ENCODE assay signal across 10 cellular contexts in genomic region chr6:119096683-119097310, GRCh38. TPM values are rescaled to one million over a fixed set of nuclear protein-coding genes. Genes with fewer than 3 reads are reported as not detected.
DNase-seq lines count a peak whose midpoint lies in the region; ATAC-seq and TF ChIP-seq lines count a peak whose summit lies in the region.
"Had no signal": no experiment of that assay in that cellular context is flagged by ENCODE, and none has a peak within 500 bp of the region (broad histone marks: within the 10 kb centered on the region; RNA-seq: fewer than 3 reads in every experiment).

No MANE protein-coding gene starts in this region.

- TF ChIP-seq CTCF in epithelial cell of esophagus (IDR thresholded peaks at IDR 0.05; ENCODE audit: insufficient read depth, low read depth, low read length, missing control alignments) (no peak), lung (IDR thresholded peaks at IDR 0.05; ENCODE audit: control extremely low read depth, extremely low read depth) (no peak), suprapubic skin (IDR thresholded peaks at IDR 0.05) (no peak), stomach (IDR thresholded peaks at IDR 0.05) (no peak)

- H3K27me3 ChIP-seq in lung (ENCODE audit: control insufficient read depth, insufficient read depth), result no peaks in the 10 kb centered on the region
- H3K27me3 ChIP-seq in suprapubic skin, result no peaks in the 10 kb centered on the region
- no peaks in the 10 kb centered on the region for H3K27me3 ChIP-seq in stomach

- ATAC-seq in lung (ENCODE audit: insufficient read depth, low FRiP score), result peak; percentile 13
- ATAC-seq in GM21529 (IDR thresholded peaks at IDR 0.05; ENCODE audit: unreplicated experiment), result no peak

- no peak overlapping the region for H3K4me3 ChIP-seq in epithelial cell of esophagus (ENCODE audit: low read length)
- H3K4me3 ChIP-seq in lung, result no peak overlapping the region
- H3K4me3 ChIP-seq in suprapubic skin, result no peak overlapping the region
- no peak overlapping the region for H3K4me3 ChIP-seq in stomach

- DNase-seq in SHP77 treated with DMSO at 0.1 percent for 48 hours (lab: John Stamatoyannopoulos, UW) (peak; percentile 23), epithelial cell of esophagus (ENCODE audit: low read depth) (peak; percentile 85), lung (ENCODE audit: low spot score) (peak; percentile 41), suprapubic skin (ENCODE audit: low spot score in 2 of 2) (peak; percentile 76 to 91), stomach (no peak), HUDEP-2 (lab: John Stamatoyannopoulos, UW; ENCODE audit: unreplicated experiment in 76 of 76) (no peak), SIG-M5 treated with dmso at 0.1 percent for 504 hours (lab: John Stamatoyannopoulos, UW; ENCODE audit: unreplicated experiment) (no peak)
- DNase-seq: NCI-H526, T1000 had no signal

- H3K9me3 ChIP-seq in lung (ENCODE audit: control insufficient read depth in 2 of 2, insufficient read depth in 1 of 2, low read length in 1 of 2), result no peaks in the 10 kb centered on the region
- no peaks in the 10 kb centered on the region for H3K9me3 ChIP-seq in suprapubic skin
- H3K9me3 ChIP-seq in stomach, result no peaks in the 10 kb centered on the region

- intact Hi-C loops in stomach (cut with DNase I; ENCODE audit: low total_unique reads), result no loop called here

- TF ChIP-seq EP300 in suprapubic skin (IDR thresholded peaks at IDR 0.05) (no peak), stomach (IDR thresholded peaks at IDR 0.05) (no peak)

- peak overlapping the region in 1 of 2 donors; percentile 52 for H3K27ac ChIP-seq in lung (ENCODE audit: low read depth in 1 of 2, low read length in 1 of 2)
- peak overlapping the region; percentile 58 for H3K27ac ChIP-seq in suprapubic skin
- H3K27ac ChIP-seq in stomach, result peak overlapping the region in 1 of 5 donors; percentile 12

- no peak for TF ChIP-seq POLR2A in suprapubic skin (IDR thresholded peaks at IDR 0.05)
- TF ChIP-seq POLR2A in stomach (IDR thresholded peaks at IDR 0.05), result no peak

- H3K36me3 ChIP-seq in lung (ENCODE audit: control insufficient read depth in 2 of 2, insufficient read depth in 2 of 2, low read length in 2 of 2) (no peaks in the 10 kb centered on the region), suprapubic skin (no peaks in the 10 kb centered on the region), stomach (no peaks in the 10 kb centered on the region)

- H3K4me1 ChIP-seq in lung (ENCODE audit: control insufficient read depth in 2 of 2, insufficient read depth in 2 of 2, low read length in 2 of 2) (peaks cover 0 to 3% of the 10 kb centered on the region in 2 donors), suprapubic skin (peaks cover 19% of the 10 kb centered on the region), stomach (peaks cover 0 to 5% (median 2%) of the 10 kb centered on the region in 4 donors)

- 25% methylated on average over 5 of the region's 5 CpGs for WGBS in lung, 2 donors
- WGBS in suprapubic skin, result 14% methylated on average over 5 of the region's 5 CpGs
- 25 to 46% (median 41%) methylated on average over 5 of the region's 5 CpGs for WGBS in stomach, 5 donors

RNA-seq across cellular contexts. Expression of gene FAM184A, which starts 18.3 kb away (rescaled TPM):
- total RNA-seq in lung (10 to 100 TPM; 18.7 to 63.4 TPM), suprapubic skin (1 to 10 TPM in 3 of 4 donors, under 1 TPM in 1; 0.19 to 6.8 (median 1.8) TPM), stomach (1 to 10 TPM in 3 of 5 donors, under 1 TPM in 1, not detected in 1; under 0.01 to 8.3 (median 2.4) TPM)
- polyA plus RNA-seq in lung (10 to 100 TPM in 1 of 2 donors, 1 to 10 TPM in 1; 4.4 to 26.6 TPM), stomach (1 to 10 TPM in 2 of 3 donors, under 1 TPM in 1; 0.76 to 3.3 (median 2.6) TPM)

Comparison
In these comparisons a context has a peak if more than half of its experiments do, and no peak if none do; other contexts are left out.
1. DNase-seq: peak in SHP77 treated with DMSO at 0.1 percent for 48 hours (single experiment), epithelial cell of esophagus (single experiment), lung (single experiment) and suprapubic skin (2 of 2); none in stomach (single experiment), HUDEP-2 (0 of 76) and SIG-M5 treated with dmso at 0.1 percent for 504 hours (single experiment).